Comparison of ENCODE assay signal across 1 cellular context in genomic region chr10:134743-135600, GRCh38.
TF ChIP-seq lines count a peak whose summit lies in the region.

TSS of gene ZMYND11 (plus strand) at chr10:135455. CDS start at chr10:180013, 44,558 bp downstream.

TF ChIP-seq in K562, 482 proteins besides CTCF, POLR2A, EP300 and RAD21 (continued from another document and continues in another):
- TF ChIP-seq E2F8 (IDR thresholded peaks at IDR 0.05; ENCODE audit: low read depth, partially characterized antibody) = no peak
- TF ChIP-seq KLF6 (CRISPR knock-in tag; IDR thresholded peaks at IDR 0.05; ENCODE audit: borderline replicate concordance) = no peak
- TF ChIP-seq MITF (IDR thresholded peaks at IDR 0.05) = no peak
- no peak for TF ChIP-seq EHMT2 (IDR thresholded peaks at IDR 0.05)
- no peak for TF ChIP-seq CEBPZ (IDR thresholded peaks at IDR 0.05; ENCODE audit: borderline replicate concordance, low read depth, low read length)
- TF ChIP-seq ZNF124 (CRISPR knock-in tag; IDR thresholded peaks at IDR 0.05) = no peak
- no peak for TF ChIP-seq ZZZ3 (IDR thresholded peaks at IDR 0.05)
- no peak for TF ChIP-seq ZNF764 (CRISPR knock-in tag; IDR thresholded peaks at IDR 0.05; ENCODE audit: low read depth)
- no peak for TF ChIP-seq HDGF (IDR thresholded peaks at IDR 0.05)
- TF ChIP-seq ATF6 (CRISPR knock-in tag; IDR thresholded peaks at IDR 0.05) = no peak
- no peak for TF ChIP-seq ZNF408 (CRISPR knock-in tag; IDR thresholded peaks at IDR 0.05; ENCODE audit: low read depth)
- no peak for TF ChIP-seq ZNF23 (CRISPR knock-in tag; IDR thresholded peaks at IDR 0.05)
- no peak for TF ChIP-seq ATF3 (IDR thresholded peaks at IDR 0.05)
- TF ChIP-seq ATF3 (CRISPR knock-in tag; conservative IDR thresholded peaks at IDR 0.05) = no peak
- TF ChIP-seq ZNF740 (CRISPR knock-in tag; IDR thresholded peaks at IDR 0.05) = no peak
- TF ChIP-seq ZNF740 (tag; IDR thresholded peaks at IDR 0.05) = no peak
- TF ChIP-seq ZNF449 (CRISPR knock-in tag; IDR thresholded peaks at IDR 0.05) = no peak
- no peak for TF ChIP-seq STAG1 (CRISPR knock-in tag; IDR thresholded peaks at IDR 0.05; ENCODE audit: borderline replicate concordance)
- no peak for TF ChIP-seq TARDBP (IDR thresholded peaks at IDR 0.05)
- no peak for TF ChIP-seq NBN (IDR thresholded peaks at IDR 0.05; ENCODE audit: low read depth)
- TF ChIP-seq POLR2G (IDR thresholded peaks at IDR 0.05; ENCODE audit: low read depth, low read length) = peak; percentile 79
- no peak for TF ChIP-seq RUNX1 (IDR thresholded peaks at IDR 0.05; ENCODE audit: low read depth)
- TF ChIP-seq DLX4 (CRISPR knock-in tag; IDR thresholded peaks at IDR 0.05) = no peak
- peak; percentile 16 for TF ChIP-seq PCBP1 (IDR thresholded peaks at IDR 0.05; ENCODE audit: low read depth, low read length, poor library complexity, severe bottlenecking)
- no peak for TF ChIP-seq ZBTB33 (CRISPR knock-in tag; IDR thresholded peaks at IDR 0.05)
- TF ChIP-seq SMARCA5 (IDR thresholded peaks at IDR 0.05) = no peak
- no peak for TF ChIP-seq ARNT (IDR thresholded peaks at IDR 0.05)
- TF ChIP-seq SMAD4 (CRISPR knock-in tag; conservative IDR thresholded peaks at IDR 0.05) = peak; percentile 57
- peak; percentile 50 for TF ChIP-seq HMGN3 (IDR thresholded peaks at IDR 0.05; ENCODE audit: borderline replicate concordance, extremely low read depth, insufficient read length, low read depth, low read length)
- no peak for TF ChIP-seq ZC3H8 (IDR thresholded peaks at IDR 0.05)
- no peak for TF ChIP-seq ZNF239 (CRISPR knock-in tag; IDR thresholded peaks at IDR 0.05)
- TF ChIP-seq RBFOX2 (IDR thresholded peaks at IDR 0.05; ENCODE audit: low read depth, low read length) = peak; percentile 59
- no peak for TF ChIP-seq KDM2B (CRISPR knock-in tag; IDR thresholded peaks at IDR 0.05)
- TF ChIP-seq ZBTB7A (IDR thresholded peaks at IDR 0.05; ENCODE audit: borderline replicate concordance, control insufficient read depth, low read depth, low read length) = 0 out of 2 replicates have a peak, but pooled peaks have one; percentile 13
- TF ChIP-seq HBP1 (CRISPR knock-in tag; IDR thresholded peaks at IDR 0.05) = no peak
- TF ChIP-seq PHF8 (IDR thresholded peaks at IDR 0.05; ENCODE audit: borderline replicate concordance, low read length) = peak; percentile 35; the same call in 1 of the 2 replicates
- no peak for TF ChIP-seq ZNF785 (CRISPR knock-in tag; IDR thresholded peaks at IDR 0.05)
- peak; percentile 38 for TF ChIP-seq GABPA (tag; conservative IDR thresholded peaks at IDR 0.05; ENCODE audit: low read depth)
- TF ChIP-seq HMG20B (CRISPR knock-in tag; IDR thresholded peaks at IDR 0.05) = no peak
- TF ChIP-seq FIP1L1 (IDR thresholded peaks at IDR 0.05; ENCODE audit: low read depth, low read length, poor library complexity, severe bottlenecking) = no peak
- TF ChIP-seq ZFP1 (CRISPR knock-in tag; IDR thresholded peaks at IDR 0.05) = no peak
- no peak for TF ChIP-seq ZNF354B (CRISPR knock-in tag; IDR thresholded peaks at IDR 0.05)
- no peak for TF ChIP-seq FOXA1 (IDR thresholded peaks at IDR 0.05; ENCODE audit: borderline replicate concordance)
- TF ChIP-seq FOXM1 (IDR thresholded peaks at IDR 0.05; ENCODE audit: low read depth) = no peak
- no peak for TF ChIP-seq FOXM1 (CRISPR knock-in tag; IDR thresholded peaks at IDR 0.05; ENCODE audit: low read depth)
- TF ChIP-seq ZNF395 (CRISPR knock-in tag; IDR thresholded peaks at IDR 0.05) = 0 out of 2 replicates have a peak, but pooled peaks have one; percentile 18
- peak; percentile 35; the same call in 1 of the 2 replicates for TF ChIP-seq SIN3B (IDR thresholded peaks at IDR 0.05; ENCODE audit: low read depth)
- TF ChIP-seq SIX5 (IDR thresholded peaks at IDR 0.05; ENCODE audit: borderline replicate concordance in 1 of 2, insufficient read depth in 1 of 2, low read depth in 1 of 2, low read length in 2 of 2) = no peak
- 0 out of 2 replicates have a peak, but pooled peaks have one; percentile 33 for TF ChIP-seq NR3C1 (CRISPR knock-in tag; IDR thresholded peaks at IDR 0.05)
- no peak for TF ChIP-seq ZNF780A (CRISPR knock-in tag; IDR thresholded peaks at IDR 0.05)
